13 cellular contexts compared by ENCODE assay signal in genomic region chr16:84607061-84607460, GRCh38. TPM values are rescaled to one million over a fixed set of nuclear protein-coding genes. Genes with fewer than 3 reads are reported as not detected.
DNase-seq lines count a peak whose midpoint lies in the region; ATAC-seq and TF ChIP-seq lines count a peak whose summit lies in the region.
"Had no signal": no experiment of that assay in that cellular context is flagged by ENCODE, and none has a peak within 500 bp of the region (broad histone marks: within the 10 kb centered on the region; RNA-seq: fewer than 3 reads in every experiment).

No MANE protein-coding gene starts in this region.

- peak in 1 of 2 donors; percentile 15 for ATAC-seq in natural killer cell treated with Interleukin-12 subunit alpha and Interleukin-12 subunit beta and Interleukin-15 and Interleukin-18, amount 100 ng/mL, for 72 hours
- ATAC-seq in natural killer cell (no peak), HG02970 (IDR thresholded peaks at IDR 0.05; ENCODE audit: low FRiP score, unreplicated experiment) (no peak), aorta (ENCODE audit: low FRiP score) (no peak)
- ATAC-seq in activated T-helper 17 cell treated with anti-CD3 and anti-CD28 coated beads, Interleukin-2, amount 50 U/mL, for 72 hours (replicated peaks): no peak
- ATAC-seq in naive thymus-derived CD8-positive, alpha-beta T cell: no peak
- ATAC-seq: PC-3 had no signal

- no peaks in the 10 kb centered on the region for H3K4me1 ChIP-seq in aorta (ENCODE audit: control insufficient read depth in 1 of 2, insufficient read depth in 2 of 2, low read length in 2 of 2)

- TF ChIP-seq CTCF in natural killer cell (IDR thresholded peaks at IDR 0.05): no peak

- peak overlapping the region; percentile 1 to 64 for H3K27ac Mint-ChIP-seq in natural killer cell treated with Interleukin-12 subunit alpha and Interleukin-12 subunit beta and Interleukin-15 and Interleukin-18, amount 100 ng/mL, for 72 hours
- H3K27ac Mint-ChIP-seq in natural killer cell: no peak overlapping the region
- peak overlapping the region; percentile 81 for H3K27ac Mint-ChIP-seq in activated T-helper 17 cell treated with anti-CD3 and anti-CD28 coated beads, Interleukin-2, amount 50 U/mL, for 72 hours
- H3K27ac Mint-ChIP-seq in naive thymus-derived CD8-positive, alpha-beta T cell: peak overlapping the region; percentile 85 to 99 (median 93)

- H3K9me3 ChIP-seq in aorta (ENCODE audit: control insufficient read depth, low read length): no peaks in the 10 kb centered on the region
- H3K9me3 ChIP-seq: BE2C had no signal

- DNase-seq in natural killer cell treated with Interleukin-12 subunit alpha and Interleukin-12 subunit beta and Interleukin-15 and Interleukin-18, amount 100 ng/mL, for 72 hours (ENCODE audit: low spot score): no peak
- no peak for DNase-seq in natural killer cell
- no peak for DNase-seq in naive thymus-derived CD8-positive, alpha-beta T cell
- no peak for DNase-seq in stimulated activated CD4-positive, alpha-beta T cell treated with anti-CD3 and anti-CD28 coated beads, Interleukin-2, amount 100 ng/mL, for 24 hours
- no peak for DNase-seq in NCI-H748 treated with DMSO at 0.1 percent for 48 hours (lab: John Stamatoyannopoulos, UW)
- no peak for DNase-seq in aorta
- DNase-seq: activated CD4-positive, alpha-beta T cell treated with anti-CD3 and anti-CD28 coated beads for 1 hour; BE2C; cerebellar nuclear complex; PC-3 had no signal

- no peaks in the 10 kb centered on the region for H3K27me3 ChIP-seq in aorta (ENCODE audit: control insufficient read depth in 1 of 2, insufficient read depth in 2 of 2, low read length in 1 of 2)
- H3K27me3 ChIP-seq: BE2C, hepatocyte had no signal

- POLR2A ChIA-PET in naive thymus-derived CD8-positive, alpha-beta T cell (lab: Charles Lee): interaction anchor here (1.2 to 4.4 kb wide), 9 partner anchors 10 to 96 kb away, joined by 3 to 33 read pairs (median 7); partner anchors contain the start of gene COTL1

- peaks cover 0 to 18% of the 10 kb centered on the region in 2 donors for H3K27me3 Mint-ChIP-seq in natural killer cell treated with Interleukin-12 subunit alpha and Interleukin-12 subunit beta and Interleukin-15 and Interleukin-18, amount 100 ng/mL, for 72 hours
- H3K27me3 Mint-ChIP-seq in natural killer cell (ENCODE audit: low read depth in 2 of 2): peaks cover 0 to 14% of the 10 kb centered on the region in 2 donors
- H3K27me3 Mint-ChIP-seq in activated T-helper 17 cell treated with anti-CD3 and anti-CD28 coated beads, Interleukin-2, amount 50 U/mL, for 72 hours: no peaks in the 10 kb centered on the region
- H3K27me3 Mint-ChIP-seq in naive thymus-derived CD8-positive, alpha-beta T cell: no peaks in the 10 kb centered on the region

- H3K9me3 Mint-ChIP-seq in natural killer cell treated with Interleukin-12 subunit alpha and Interleukin-12 subunit beta and Interleukin-15 and Interleukin-18, amount 100 ng/mL, for 72 hours: no peaks in the 10 kb centered on the region
- no peaks in the 10 kb centered on the region for H3K9me3 Mint-ChIP-seq in natural killer cell
- no peaks in the 10 kb centered on the region for H3K9me3 Mint-ChIP-seq in activated T-helper 17 cell treated with anti-CD3 and anti-CD28 coated beads, Interleukin-2, amount 50 U/mL, for 72 hours
- H3K9me3 Mint-ChIP-seq in naive thymus-derived CD8-positive, alpha-beta T cell: no peaks in the 10 kb centered on the region

- H3K4me3 Mint-ChIP-seq in natural killer cell treated with Interleukin-12 subunit alpha and Interleukin-12 subunit beta and Interleukin-15 and Interleukin-18, amount 100 ng/mL, for 72 hours: peak overlapping the region; percentile 66
- H3K4me3 Mint-ChIP-seq in natural killer cell: no peak overlapping the region
- peak overlapping the region; percentile 77 for H3K4me3 Mint-ChIP-seq in activated T-helper 17 cell treated with anti-CD3 and anti-CD28 coated beads, Interleukin-2, amount 50 U/mL, for 72 hours
- H3K4me3 Mint-ChIP-seq in naive thymus-derived CD8-positive, alpha-beta T cell: peak overlapping the region; percentile 60 to 88 (median 68)

- H3K27ac ChIP-seq in aorta (ENCODE audit: low read depth in 1 of 2, low read length in 2 of 2): no peak overlapping the region
- H3K27ac ChIP-seq: hepatocyte had no signal

- 97 to 99% methylated on average over 12 to 13 of the region's 13 CpGs for WGBS in aorta, 2 donors

- H3K36me3 Mint-ChIP-seq in natural killer cell treated with Interleukin-12 subunit alpha and Interleukin-12 subunit beta and Interleukin-15 and Interleukin-18, amount 100 ng/mL, for 72 hours: peaks cover 5% of the 10 kb centered on the region
- H3K36me3 Mint-ChIP-seq in natural killer cell: no peaks in the 10 kb centered on the region
- H3K36me3 Mint-ChIP-seq in activated T-helper 17 cell treated with anti-CD3 and anti-CD28 coated beads, Interleukin-2, amount 50 U/mL, for 72 hours (ENCODE audit: low read depth): peaks cover 68% of the 10 kb centered on the region
- peaks cover 0 to 25% (median 14%) of the 10 kb centered on the region in 3 donors for H3K36me3 Mint-ChIP-seq in naive thymus-derived CD8-positive, alpha-beta T cell

- no peaks in the 10 kb centered on the region for H3K36me3 ChIP-seq in aorta (ENCODE audit: control insufficient read depth in 1 of 2, insufficient read depth in 2 of 2, low read length in 1 of 2)
- H3K36me3 ChIP-seq: BE2C had no signal

- H3K4me1 Mint-ChIP-seq in natural killer cell treated with Interleukin-12 subunit alpha and Interleukin-12 subunit beta and Interleukin-15 and Interleukin-18, amount 100 ng/mL, for 72 hours (ENCODE audit: low read depth in 2 of 2): peaks cover 34 to 60% of the 10 kb centered on the region in 2 donors
- peaks cover 26 to 42% of the 10 kb centered on the region in 2 donors for H3K4me1 Mint-ChIP-seq in natural killer cell
- peaks cover 76% of the 10 kb centered on the region for H3K4me1 Mint-ChIP-seq in activated T-helper 17 cell treated with anti-CD3 and anti-CD28 coated beads, Interleukin-2, amount 50 U/mL, for 72 hours
- H3K4me1 Mint-ChIP-seq in naive thymus-derived CD8-positive, alpha-beta T cell: peaks cover 50 to 95% (median 93%) of the 10 kb centered on the region in 4 donors

- H3K4me3 ChIP-seq in aorta (ENCODE audit: low read length in 2 of 2): no peak overlapping the region
- H3K4me3 ChIP-seq: hepatocyte had no signal

- intact Hi-C loops in natural killer cell (cut with micrococcal nuclease): no loop called here
- intact Hi-C loops in aorta (cut with DNase I): no loop called here

RNA-seq across cellular contexts. Expression of gene COTL1, which starts 10.8 kb away (rescaled TPM):
- 100 to 1,000 TPM; 128 to 154 TPM for total RNA-seq in natural killer cell treated with Interleukin-12 subunit alpha and Interleukin-12 subunit beta and Interleukin-15 and Interleukin-18, amount 100 ng/mL, for 72 hours
- total RNA-seq in natural killer cell (100 to 1,000 TPM in 2 of 3 donors, 10 to 100 TPM in 1; 43.7 to 187 (median 116) TPM), aorta (10 to 100 TPM; 61.9 to 69.9 TPM)
- 100 to 1,000 TPM; 250 to 505 TPM for total RNA-seq in activated T-helper 17 cell treated with anti-CD3 and anti-CD28 coated beads, Interleukin-2, amount 50 U/mL, for 72 hours
- total RNA-seq in naive thymus-derived CD8-positive, alpha-beta T cell: 100 to 1,000 TPM in 1 of 2 experiments, 10 to 100 TPM in 1; 99.1 to 101 TPM
- polyA plus RNA-seq in naive thymus-derived CD8-positive, alpha-beta T cell: 100 to 1,000 TPM; 341 to 512 (median 425) TPM
- polyA plus RNA-seq in aorta: 10 to 100 TPM; 22.8 to 58.1 TPM

RNA-seq across cellular contexts. Expression of gene KLHL36, which starts 41.2 kb away (rescaled TPM):
- total RNA-seq in natural killer cell treated with Interleukin-12 subunit alpha and Interleukin-12 subunit beta and Interleukin-15 and Interleukin-18, amount 100 ng/mL, for 72 hours: 10 to 100 TPM; 35.9 to 48.6 TPM
- total RNA-seq in natural killer cell (10 to 100 TPM; 47.2 to 62.3 (median 60.5) TPM), aorta (10 to 100 TPM; 48.0 to 60.0 TPM)
- total RNA-seq in activated T-helper 17 cell treated with anti-CD3 and anti-CD28 coated beads, Interleukin-2, amount 50 U/mL, for 72 hours: 10 to 100 TPM; 52.3 to 65.5 TPM
- total RNA-seq in naive thymus-derived CD8-positive, alpha-beta T cell: 100 to 1,000 TPM; 151 to 157 TPM
- 10 to 100 TPM; 27.4 to 50.3 (median 32.0) TPM for polyA plus RNA-seq in naive thymus-derived CD8-positive, alpha-beta T cell
- 10 to 100 TPM; 10.1 to 25.6 TPM for polyA plus RNA-seq in aorta

Comparison
In these comparisons a context has a peak if more than half of its experiments do, and no peak if none do; other contexts are left out.
1. H3K27ac Mint-ChIP-seq: peak in natural killer cell treated with Interleukin-12 subunit alpha and Interleukin-12 subunit beta and Interleukin-15 and Interleukin-18, amount 100 ng/mL, for 72 hours (2 of 2), activated T-helper 17 cell treated with anti-CD3 and anti-CD28 coated beads, Interleukin-2, amount 50 U/mL, for 72 hours (single experiment) and naive thymus-derived CD8-positive, alpha-beta T cell (10 of 10); none in natural killer cell (0 of 2).